Comparison of ENCODE assay signal across 14 cellular contexts in the genomic region with DNA sequence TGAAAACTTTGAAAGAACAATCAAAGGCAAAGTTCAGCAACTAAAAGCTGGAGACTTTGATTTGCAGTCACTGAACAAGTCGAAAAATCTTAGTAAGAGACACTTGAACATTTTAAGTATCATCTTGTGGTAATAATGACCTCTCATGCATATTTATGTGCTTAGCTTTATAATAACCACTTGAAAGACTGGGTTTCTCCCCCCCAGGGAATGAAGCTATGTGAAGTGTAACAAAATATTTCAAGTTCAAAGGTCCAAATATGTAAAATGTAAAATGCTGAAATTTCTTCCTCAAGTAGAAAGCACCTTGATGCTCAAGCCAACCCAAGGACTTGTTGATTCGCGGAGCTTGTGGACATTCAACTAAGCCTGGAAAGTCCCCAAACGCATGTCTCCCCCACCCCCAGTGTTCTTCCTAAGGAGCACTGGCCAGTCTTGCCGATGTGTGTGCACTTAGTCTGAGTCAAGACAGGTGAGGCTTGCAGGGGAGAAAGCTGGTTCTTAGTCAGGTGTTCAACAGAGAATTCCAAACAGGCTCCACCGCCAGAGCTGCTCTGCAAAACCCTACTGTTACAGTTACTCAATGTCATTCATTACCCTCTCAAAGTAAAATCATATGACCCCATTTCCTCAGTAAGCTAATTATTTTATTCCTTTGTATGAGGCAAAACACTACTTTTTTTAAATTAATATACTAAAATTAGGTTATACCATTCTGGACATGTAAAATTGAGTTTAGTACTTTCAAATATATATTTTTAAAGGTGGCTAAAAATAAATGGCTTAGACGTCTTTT.
"Had no signal": no experiment of that assay in that cellular context is flagged by ENCODE, and none has a peak within 500 bp of the region (broad histone marks: within the 10 kb centered on the region; RNA-seq: fewer than 3 reads in every experiment).

No MANE protein-coding gene starts in this region.

- H3K4me3 Mint-ChIP-seq: activated CD8-positive, alpha-beta memory T cell treated with anti-CD3 and anti-CD28 coated beads, Interleukin-2, amount 10 ng/mL, durations not matched to agents 7 days and 5 days; activated naive CD8-positive, alpha-beta T cell; activated T-cell treated with anti-CD3 and anti-CD28 coated beads, Interleukin-2, amount 50 U/mL, for 4 hours had no signal

- H3K9me3 ChIP-seq: breast epithelium, heart left ventricle, pancreas had no signal

- H3K36me3 ChIP-seq: breast epithelium, heart left ventricle, pancreas had no signal

- H3K4me3 ChIP-seq: breast epithelium, heart left ventricle, pancreas had no signal

- ATAC-seq: activated CD4-positive, CD25-positive, alpha-beta regulatory T cell treated with anti-CD3 and anti-CD28 coated beads, Interleukin-2, amount 50 U/mL, for 24 hours; activated CD8-positive, alpha-beta memory T cell treated with anti-CD3 and anti-CD28 coated beads, Interleukin-2, amount 10 ng/mL, durations not matched to agents 7 days and 5 days; activated T-cell treated with anti-CD3 and anti-CD28 coated beads, Interleukin-2, amount 50 U/mL, for 4 hours; heart left ventricle; left ventricle myocardium superior; pancreas; stimulated activated naive CD8-positive, alpha-beta T cell treated with anti-CD3 and anti-CD28 coated beads, Interleukin-15, Interleukin-2, amounts not matched to agents 100 U/mL and 50 U/mL, for 24 hours had no signal

- H3K27ac ChIP-seq: breast epithelium, heart left ventricle, pancreas had no signal

- H3K9me3 Mint-ChIP-seq: activated T-cell treated with anti-CD3 and anti-CD28 coated beads, Interleukin-2, amount 50 U/mL, for 4 hours had no signal

- H3K4me1 ChIP-seq: breast epithelium had no signal

- H3K27me3 ChIP-seq: breast epithelium, heart left ventricle, pancreas had no signal

- H3K27ac Mint-ChIP-seq: activated CD8-positive, alpha-beta memory T cell treated with anti-CD3 and anti-CD28 coated beads, Interleukin-2, amount 10 ng/mL, durations not matched to agents 7 days and 5 days; activated naive CD8-positive, alpha-beta T cell had no signal

- FAIRE-seq: pancreas had no signal

- DNase-seq: activated CD8-positive, alpha-beta memory T cell treated with anti-CD3 and anti-CD28 coated beads, Interleukin-2, amount 10 ng/mL, durations not matched to agents 7 days and 5 days; activated gamma-delta T cell; activated T-cell treated with anti-CD3 and anti-CD28 coated beads, Interleukin-2, amount 50 U/mL, for 4 hours; amygdala; foreskin melanocyte; heart left ventricle; left ventricle myocardium superior; pancreas; stimulated activated CD4-positive, alpha-beta T cell treated with anti-CD3 and anti-CD28 coated beads, Interleukin-2, amount 100 ng/mL, for 48 hours; stimulated activated CD8-positive, alpha-beta memory T cell treated with anti-CD3 and anti-CD28 coated beads, Interleukin-4, amount 100 ng/mL, for 48 hours; stimulated activated naive CD8-positive, alpha-beta T cell treated with anti-CD3 and anti-CD28 coated beads, Interleukin-15, Interleukin-2, amounts not matched to agents 100 U/mL and 50 U/mL, for 24 hours had no signal

- H3K36me3 Mint-ChIP-seq: activated CD8-positive, alpha-beta memory T cell treated with anti-CD3 and anti-CD28 coated beads, Interleukin-2, amount 10 ng/mL, durations not matched to agents 7 days and 5 days; activated naive CD8-positive, alpha-beta T cell had no signal
